In genomic region chr7:7971308-7972040, GRCh38 we compare ENCODE assay signal across 11 cellular contexts.
DNase-seq lines count a peak whose midpoint lies in the region; ATAC-seq and TF ChIP-seq lines count a peak whose summit lies in the region.
"Had no signal": no experiment of that assay in that cellular context is flagged by ENCODE, and none has a peak within 500 bp of the region (broad histone marks: within the 10 kb centered on the region; RNA-seq: fewer than 3 reads in every experiment).

No MANE protein-coding gene starts in this region.

- peak overlapping the region; percentile 93 for H3K4me2 ChIP-seq in OCI-LY1 (ENCODE audit: low read length)

- H3K79me2 ChIP-seq in OCI-LY1 (ENCODE audit: insufficient read depth, low read length), result peaks cover 69% of the 10 kb centered on the region

- ATAC-seq in stimulated activated naive B cell treated with anti-CD40 and anti-IgM and Interleukin-4, amounts not matched to agents 10 μg/mL and 1 μg/mL and 100 μg/mL, for 72 hours (replicated peaks), result no peak
- no peak for ATAC-seq in HG03175 (IDR thresholded peaks at IDR 0.05; ENCODE audit: unreplicated experiment)
- ATAC-seq: activated CD4-positive, alpha-beta T cell treated with anti-CD3 and anti-CD28 coated beads for 36 hours; stimulated activated naive CD8-positive, alpha-beta T cell treated with anti-CD3 and anti-CD28 coated beads, Interleukin-15, Interleukin-2, amounts not matched to agents 100 U/mL and 50 U/mL, for 24 hours had no signal

- H3K9me2 ChIP-seq in OCI-LY1 (ENCODE audit: low read depth, low read length), result no peaks in the 10 kb centered on the region

- no peak overlapping the region for H2AFZ ChIP-seq in OCI-LY1 (ENCODE audit: low read length)

- H3K27me3 ChIP-seq in OCI-LY1 (ENCODE audit: insufficient read depth, low read length), result no peaks in the 10 kb centered on the region

- H3K36me3 ChIP-seq in OCI-LY1 (ENCODE audit: insufficient read depth, low read length), result peaks cover 8% of the 10 kb centered on the region; the same call in 1 of the 2 replicates

- H3K9ac ChIP-seq in OCI-LY1 (ENCODE audit: low read length), result peak overlapping the region; percentile 81

- peaks cover 12 to 33% of the 10 kb centered on the region in 2 donors for H3K4me1 Mint-ChIP-seq in stimulated activated naive B cell treated with anti-CD40 and anti-IgM and Interleukin-4, amounts not matched to agents 10 μg/mL and 1 μg/mL and 100 μg/mL, for 72 hours

- no peak overlapping the region for H3K4me3 Mint-ChIP-seq in stimulated activated naive B cell treated with anti-CD40 and anti-IgM and Interleukin-4, amounts not matched to agents 10 μg/mL and 1 μg/mL and 100 μg/mL, for 72 hours
- H3K4me3 Mint-ChIP-seq: activated CD4-positive, alpha-beta T cell treated with anti-CD3 and anti-CD28 coated beads for 36 hours had no signal

- H3K27ac ChIP-seq in OCI-LY1 (ENCODE audit: low read depth, low read length, poor library complexity, severe bottlenecking), result peak overlapping the region; percentile 95
- H3K27ac ChIP-seq in skin epidermis, result peak overlapping the region in 2 of 21 experiments; percentile 19 to 79

- no peaks in the 10 kb centered on the region for H3F3A ChIP-seq in OCI-LY1 (ENCODE audit: insufficient read depth, low read length)

- DNase-seq in foreskin fibroblast (no peak), GM03348 (ENCODE audit: low spot score) (no peak), foreskin melanocyte (no peak)
- no peak for DNase-seq in stimulated activated naive B cell treated with anti-CD40 and anti-IgM and Interleukin-4, amounts not matched to agents 10 μg/mL and 1 μg/mL and 100 μg/mL, for 72 hours
- DNase-seq: NK-92 treated with Interleukin-12 subunit alpha and Interleukin-12 subunit beta, amount 100 ng/mL, for 24 hours; stimulated activated naive CD8-positive, alpha-beta T cell treated with anti-CD3 and anti-CD28 coated beads, Interleukin-15, Interleukin-2, amounts not matched to agents 100 U/mL and 50 U/mL, for 24 hours had no signal

- H3K27ac Mint-ChIP-seq in stimulated activated naive B cell treated with anti-CD40 and anti-IgM and Interleukin-4, amounts not matched to agents 10 μg/mL and 1 μg/mL and 100 μg/mL, for 72 hours, result no peak overlapping the region
- H3K27ac Mint-ChIP-seq: activated CD4-positive, alpha-beta T cell treated with anti-CD3 and anti-CD28 coated beads for 36 hours had no signal

- no peaks in the 10 kb centered on the region for H3K9me3 ChIP-seq in OCI-LY1 (ENCODE audit: low read length)

- H3K4me3 ChIP-seq in OCI-LY1 (ENCODE audit: low read depth, low read length, poor library complexity, severe bottlenecking) (peak overlapping the region; percentile 95), foreskin fibroblast (ENCODE audit: low read depth in 1 of 2, low read length in 2 of 2) (peak overlapping the region; percentile 78 to 87), skin epidermis (peak overlapping the region in 5 of 7 experiments; percentile 63 to 95 (median 92))

- TF ChIP-seq CTCF in OCI-LY1 (IDR thresholded peaks at IDR 0.05; ENCODE audit: low read length), result no peak; the same call in 1 of the 2 replicates
- TF ChIP-seq CTCF in foreskin fibroblast (IDR thresholded peaks at IDR 0.05; ENCODE audit: low read depth, low read length), result no peak

- no peaks in the 10 kb centered on the region for H3K9me3 Mint-ChIP-seq in stimulated activated naive B cell treated with anti-CD40 and anti-IgM and Interleukin-4, amounts not matched to agents 10 μg/mL and 1 μg/mL and 100 μg/mL, for 72 hours

- peak; percentile 4 for TF ChIP-seq POLR2A in GM19193 (IDR thresholded peaks at IDR 0.05; ENCODE audit: extremely low read depth, insufficient read depth, insufficient read length)

- H4K20me1 ChIP-seq in OCI-LY1 (ENCODE audit: insufficient read depth, low read length), result no peaks in the 10 kb centered on the region

- peaks cover 54% of the 10 kb centered on the region for H3K4me1 ChIP-seq in OCI-LY1 (ENCODE audit: insufficient read depth, low read length, severe bottlenecking)

- H3K27me3 Mint-ChIP-seq in stimulated activated naive B cell treated with anti-CD40 and anti-IgM and Interleukin-4, amounts not matched to agents 10 μg/mL and 1 μg/mL and 100 μg/mL, for 72 hours, result no peaks in the 10 kb centered on the region
- H3K27me3 Mint-ChIP-seq: activated CD4-positive, alpha-beta T cell treated with anti-CD3 and anti-CD28 coated beads for 36 hours had no signal

- H3K36me3 Mint-ChIP-seq in stimulated activated naive B cell treated with anti-CD40 and anti-IgM and Interleukin-4, amounts not matched to agents 10 μg/mL and 1 μg/mL and 100 μg/mL, for 72 hours, result no peaks in the 10 kb centered on the region
